ENCODE assay signal across 8 cellular contexts in the genomic region with DNA sequence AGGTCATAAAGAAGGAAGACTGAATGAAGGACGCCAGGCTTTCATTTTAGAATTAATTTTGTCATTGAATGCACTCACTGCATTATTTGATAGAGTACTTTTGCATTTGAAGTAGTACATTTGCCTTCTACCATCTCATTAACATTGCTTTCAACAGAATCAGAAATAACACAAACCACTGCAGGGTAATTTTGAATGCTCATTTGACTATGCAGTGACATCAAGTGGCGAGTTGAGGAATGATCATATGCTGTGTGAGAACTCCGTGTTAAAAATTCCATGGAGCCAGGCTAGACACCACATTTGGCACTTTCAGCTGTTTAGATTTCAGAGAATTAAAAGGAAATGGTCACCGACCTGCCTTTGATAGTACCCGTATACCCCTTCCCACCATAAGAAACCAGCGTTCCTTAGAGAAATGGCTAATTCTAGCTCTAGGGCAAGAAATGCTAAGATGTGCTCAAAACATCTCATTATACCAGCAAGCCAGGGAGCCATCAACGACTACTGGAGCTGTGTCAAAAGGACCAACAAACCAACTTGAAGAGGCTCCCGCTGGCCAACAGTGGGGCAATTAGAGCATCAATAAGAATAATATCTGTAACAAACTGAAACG. TPM values are rescaled to one million over a fixed set of nuclear protein-coding genes. Genes with fewer than 3 reads are reported as not detected.
DNase-seq lines count a peak whose midpoint lies in the region; ATAC-seq and TF ChIP-seq lines count a peak whose summit lies in the region.

No MANE protein-coding gene starts in this region.

- no peaks in the 10 kb centered on the region for H3K9me3 ChIP-seq in T-helper 17 cell (ENCODE audit: control insufficient read depth, low read length, poor library complexity, severe bottlenecking)

- DNase-seq in COLO829 (ENCODE audit: low spot score), result peak; percentile 77
- peak; percentile 66 for DNase-seq in HFFc6
- DNase-seq in T-helper 17 cell, result no peak
- DNase-seq in foreskin keratinocyte, result peak in 1 of 2 donors; percentile 32
- peak; percentile 93 for DNase-seq in pons (ENCODE audit: low spot score)
- DNase-seq in DMS153 treated with DMSO at 0.1 percent for 48 hours (lab: John Stamatoyannopoulos, UW; ENCODE audit: unreplicated experiment), result no peak

- H3K4me3 Mint-ChIP-seq in HFFc6 (no peak overlapping the region), T-helper 17 cell (no peak overlapping the region)

- H3K36me3 Mint-ChIP-seq in HFFc6 (ENCODE audit: low read depth) (peaks cover 5% of the 10 kb centered on the region; the same call in 1 of the 2 replicates), T-helper 17 cell (ENCODE audit: low read depth) (peaks cover 2% of the 10 kb centered on the region)

- H3K27ac ChIP-seq in foreskin keratinocyte, result no peak overlapping the region

- no peaks in the 10 kb centered on the region for H3K27me3 Mint-ChIP-seq in HFFc6 (ENCODE audit: insufficient read depth)
- H3K27me3 Mint-ChIP-seq in T-helper 17 cell, result no peaks in the 10 kb centered on the region

- ATAC-seq in T-helper 17 cell (peak; percentile 50), foreskin keratinocyte (peak; percentile 57), HG03342 (IDR thresholded peaks at IDR 0.05; ENCODE audit: unreplicated experiment) (no peak), HG03442 (IDR thresholded peaks at IDR 0.05; ENCODE audit: unreplicated experiment) (no peak)

- no peaks in the 10 kb centered on the region for H3K4me1 ChIP-seq in foreskin keratinocyte

- TF ChIP-seq CTCF in HFFc6 (IDR thresholded peaks at IDR 0.05) (peak; percentile 84), foreskin keratinocyte (conservative IDR thresholded peaks at IDR 0.05) (peak; percentile 85)

- no peaks in the 10 kb centered on the region for H3K27me3 ChIP-seq in foreskin keratinocyte

- H3K27ac Mint-ChIP-seq in HFFc6 (peak overlapping the region; percentile 39), T-helper 17 cell (no peak overlapping the region)

- H3K9me3 Mint-ChIP-seq in HFFc6, result no peaks in the 10 kb centered on the region

- H3K4me1 Mint-ChIP-seq in HFFc6 (ENCODE audit: low read depth), result peaks cover 10% of the 10 kb centered on the region
- H3K4me1 Mint-ChIP-seq in T-helper 17 cell, result peaks cover 8% of the 10 kb centered on the region

RNA-seq across cellular contexts. Expression of gene HEBP1, which starts 16.5 kb away (rescaled TPM):
- total RNA-seq in HFFc6 (2021; fragmentation: NEBNext Ultra II Directional; extraction: Animal tissue kit (Norgen Biotek cat#: 25700)), result 100 to 1,000 TPM in 1 of 6 experiments, 10 to 100 TPM in 5; 65.0 to 100 (median 70.8) TPM
- 10 to 100 TPM; 10.8 to 11.5 TPM for total RNA-seq in T-helper 17 cell
- total RNA-seq in foreskin keratinocyte, result 19.6 and 20.5 TPM in 2 replicates
- polyA plus RNA-seq in foreskin keratinocyte, result 40.3 and 44.0 TPM in 2 replicates

RNA-seq across cellular contexts. Expression of gene GPRC5D, which starts 31.6 kb away (rescaled TPM):
- total RNA-seq in HFFc6 (2021; fragmentation: NEBNext Ultra II Directional; extraction: Animal tissue kit (Norgen Biotek cat#: 25700)), result not detected
- total RNA-seq in T-helper 17 cell (not detected), foreskin keratinocyte (not detected in 2 replicates)
- not detected in 2 replicates for polyA plus RNA-seq in foreskin keratinocyte

Comparison
In these comparisons a context has a peak if more than half of its experiments do, and no peak if none do; other contexts are left out.
1. DNase-seq: peak in COLO829 (single experiment), HFFc6 (single experiment) and pons (single experiment); none in T-helper 17 cell (0 of 3) and DMS153 treated with DMSO at 0.1 percent for 48 hours (single experiment).
2. ATAC-seq: peak in T-helper 17 cell (single experiment) and foreskin keratinocyte (single experiment); none in HG03342 (single experiment) and HG03442 (single experiment).